ENCODE assay signal across 11 cellular contexts in the genomic region with DNA sequence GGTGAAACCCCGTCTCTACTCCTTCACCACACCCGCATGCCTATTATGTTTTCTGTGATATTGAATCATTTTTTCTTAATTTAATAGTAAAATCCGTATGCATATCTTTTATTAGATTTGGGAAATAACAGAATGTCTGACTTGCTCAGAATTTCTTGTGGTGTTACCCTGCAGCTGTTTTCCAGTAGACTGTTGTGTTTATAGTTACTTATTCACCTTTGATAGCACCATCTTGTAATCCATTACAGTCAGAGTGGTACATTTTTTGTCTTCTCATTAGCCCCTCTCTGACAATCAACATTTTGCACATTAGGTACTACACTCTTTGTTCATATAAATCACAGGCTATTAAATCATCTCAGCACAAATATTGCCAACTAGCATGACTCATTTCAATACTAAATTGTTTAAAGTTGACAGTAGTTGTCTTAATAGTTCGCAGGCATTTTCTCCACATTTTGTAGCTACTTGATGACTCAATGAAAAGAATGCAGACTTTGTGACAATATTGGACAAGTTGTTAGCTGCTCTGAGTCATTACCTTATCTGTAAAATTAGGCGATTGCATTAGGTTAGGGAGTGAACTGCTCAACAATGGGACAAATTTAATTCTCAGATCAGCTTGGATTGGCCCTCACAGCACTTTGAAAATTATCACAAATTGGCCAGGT. TPM values are rescaled to one million over a fixed set of nuclear protein-coding genes. Genes with fewer than 3 reads are reported as not detected.
DNase-seq lines count a peak whose midpoint lies in the region; ATAC-seq and TF ChIP-seq lines count a peak whose summit lies in the region.
"Had no signal": no experiment of that assay in that cellular context is flagged by ENCODE, and none has a peak within 500 bp of the region (broad histone marks: within the 10 kb centered on the region; RNA-seq: fewer than 3 reads in every experiment).

No MANE protein-coding gene starts in this region.

- TF ChIP-seq CTCF in left ventricle myocardium inferior (IDR thresholded peaks at IDR 0.05; ENCODE audit: borderline replicate concordance) (no peak), suprapubic skin (IDR thresholded peaks at IDR 0.05) (no peak)

- H3K9me3 ChIP-seq in left ventricle myocardium inferior (replicated peaks) (no peaks in the 10 kb centered on the region), suprapubic skin (no peaks in the 10 kb centered on the region)

- H3K27me3 ChIP-seq in left ventricle myocardium inferior (ENCODE audit: low read depth) (no peaks in the 10 kb centered on the region), suprapubic skin (no peaks in the 10 kb centered on the region)

- H3K4me1 ChIP-seq in left ventricle myocardium inferior (peaks cover 15% of the 10 kb centered on the region), suprapubic skin (peaks cover 11% of the 10 kb centered on the region)

- no peak for TF ChIP-seq POLR2A in suprapubic skin (IDR thresholded peaks at IDR 0.05)

- no peak for ATAC-seq in HG03159 (IDR thresholded peaks at IDR 0.05; ENCODE audit: unreplicated experiment)
- no peak for ATAC-seq in HG02938 (IDR thresholded peaks at IDR 0.05; ENCODE audit: unreplicated experiment)
- ATAC-seq: naive thymus-derived CD4-positive, alpha-beta T cell had no signal

- intact Hi-C loops in left ventricle myocardium inferior (cut with micrococcal nuclease): no loop called here

- H3K27ac ChIP-seq in left ventricle myocardium inferior (replicated peaks): peak overlapping the region; percentile 7
- H3K27ac ChIP-seq in suprapubic skin: peak overlapping the region; percentile 41

- H3K36me3 ChIP-seq in left ventricle myocardium inferior (no peaks in the 10 kb centered on the region), suprapubic skin (no peaks in the 10 kb centered on the region)

- no peak for TF ChIP-seq EP300 in suprapubic skin (IDR thresholded peaks at IDR 0.05)

- H3K4me3 ChIP-seq in left ventricle myocardium inferior (no peak overlapping the region), suprapubic skin (no peak overlapping the region)

- DNase-seq in HCEC 1CT (peak; percentile 95), amniotic stem cell (lab: John Stamatoyannopoulos, UW) (peak; percentile 77), left ventricle myocardium inferior (no peak), suprapubic skin (ENCODE audit: low spot score in 2 of 2) (no peak), inferior parietal cortex (ENCODE audit: extremely low spot score) (no peak)
- DNase-seq in activated CD4-positive, alpha-beta T cell treated with anti-CD3 and anti-CD28 coated beads for 48 hours: no peak
- DNase-seq: erythroblast; MM.1S; naive thymus-derived CD4-positive, alpha-beta T cell had no signal

- WGBS in suprapubic skin: 39% methylated on average over 5 of the region's 5 CpGs

RNA-seq across cellular contexts. Expression of gene SLC16A12, which starts 17.8 kb away (rescaled TPM):
- 2.0 TPM for total RNA-seq in left ventricle myocardium inferior
- 1 to 10 TPM in 2 of 4 donors, under 1 TPM in 2; 0.60 to 1.4 (median 1.0) TPM for total RNA-seq in suprapubic skin
- total RNA-seq: naive thymus-derived CD4-positive, alpha-beta T cell had no signal

Comparison
In these comparisons a context has a peak if more than half of its experiments do, and no peak if none do; other contexts are left out.
1. DNase-seq: peak in HCEC 1CT (single experiment) and amniotic stem cell (single experiment); none in left ventricle myocardium inferior (single experiment), suprapubic skin (0 of 2), inferior parietal cortex (single experiment) and activated CD4-positive, alpha-beta T cell treated with anti-CD3 and anti-CD28 coated beads for 48 hours (single experiment).